ENCODE assay signal across 8 cellular contexts in genomic region chr18:24964213-24964612, GRCh38.
A peak's percentile ranks its signal among the peaks of the same experiment; 100 is the strongest.
DNase-seq lines count a peak whose midpoint lies in the region; ATAC-seq and TF ChIP-seq lines count a peak whose summit lies in the region.

No MANE protein-coding gene starts in this region.

- H3K36me3 Mint-ChIP-seq in activated CD4-positive, alpha-beta T cell treated with anti-CD3 and anti-CD28 coated beads, Interleukin-2, amount 10 ng/mL, durations not matched to agents 24 days and 14 days (ENCODE audit: low read depth) = no peaks in the 10 kb centered on the region

- H3K27ac Mint-ChIP-seq in activated CD4-positive, alpha-beta T cell treated with anti-CD3 and anti-CD28 coated beads, Interleukin-2, amount 10 ng/mL, durations not matched to agents 24 days and 14 days = no peak overlapping the region

- DNase-seq in HCT116 (ENCODE audit: low read depth, low spot score) (no peak), MG63 (peak; percentile 17), fibroblast of mammary gland (ENCODE audit: low read depth) (peak; percentile 36), amygdala (lab: John Stamatoyannopoulos, UW) (no peak), A172 (ENCODE audit: low spot score) (no peak), activated gamma-delta T cell (lab: John Stamatoyannopoulos, UW) (no peak)
- DNase-seq in activated CD4-positive, alpha-beta T cell treated with anti-CD3 and anti-CD28 coated beads, Interleukin-2, amount 10 ng/mL, durations not matched to agents 24 days and 14 days = no peak

- no peaks in the 10 kb centered on the region for H3K4me1 Mint-ChIP-seq in activated CD4-positive, alpha-beta T cell treated with anti-CD3 and anti-CD28 coated beads, Interleukin-2, amount 10 ng/mL, durations not matched to agents 24 days and 14 days

- ATAC-seq in GM18867 (IDR thresholded peaks at IDR 0.05; ENCODE audit: unreplicated experiment) (peak; percentile 96), HCT116 (0 out of 2 replicates have a peak, but pooled peaks have one; percentile 55)

- CTCF ChIA-PET in HCT116 (lab: Charles Lee) = no interaction called here

- H3K4me3 Mint-ChIP-seq in activated CD4-positive, alpha-beta T cell treated with anti-CD3 and anti-CD28 coated beads, Interleukin-2, amount 10 ng/mL, durations not matched to agents 24 days and 14 days = no peak overlapping the region

- RAD21 ChIA-PET in HCT116 (lab: Charles Lee; ENCODE audit: low non-redundant PET in 1 of 2, low total read pairs in 2 of 2, uncharacterized antibody in 2 of 2, unreplicated experiment in 2 of 2) = no interaction called here

- intact Hi-C loops in HCT116 (cut with micrococcal nuclease) = no loop called here
- intact Hi-C loops in activated CD4-positive, alpha-beta T cell treated with anti-CD3 and anti-CD28 coated beads, Interleukin-2, amount 10 ng/mL, durations not matched to agents 24 days and 14 days (cut with micrococcal nuclease) = no loop called here

- no peaks in the 10 kb centered on the region for H3K27me3 Mint-ChIP-seq in activated CD4-positive, alpha-beta T cell treated with anti-CD3 and anti-CD28 coated beads, Interleukin-2, amount 10 ng/mL, durations not matched to agents 24 days and 14 days

- H3K36me3 ChIP-seq in HCT116 (ENCODE audit: control insufficient read depth in 1 of 2, insufficient read depth in 2 of 2, low read length in 2 of 2) (no peaks in the 10 kb centered on the region), MG63 (no peaks in the 10 kb centered on the region)

- no peak for TF ChIP-seq CTCF in HCT116 (IDR thresholded peaks at IDR 0.05 in 2 of 3, conservative IDR thresholded peaks at IDR 0.05 in 1 of 3; ENCODE audit: borderline replicate concordance in 1 of 3, insufficient read depth in 1 of 3, low read depth in 2 of 3, low read length in 2 of 3)
- no peak for TF ChIP-seq CTCF in fibroblast of mammary gland (conservative IDR thresholded peaks at IDR 0.05; ENCODE audit: control insufficient read depth, insufficient read depth, low read depth, low read length)

- no peaks in the 10 kb centered on the region for H3K79me2 ChIP-seq in HCT116 (ENCODE audit: insufficient read depth, low read length)

- no peak overlapping the region for H3K4me3 ChIP-seq in HCT116 (replicated peaks in 1 of 2; ENCODE audit: low read depth in 1 of 2, low read length in 2 of 2)
- no peak overlapping the region for H3K4me3 ChIP-seq in MG63
- H3K4me3 ChIP-seq in fibroblast of mammary gland (ENCODE audit: control insufficient read depth, low read depth, low read length) = no peak overlapping the region

- H3K9me3 ChIP-seq in HCT116 (ENCODE audit: control insufficient read depth in 1 of 2, insufficient read depth in 1 of 2, low read depth in 1 of 2, low read length in 2 of 2) (no peaks in the 10 kb centered on the region), MG63 (no peaks in the 10 kb centered on the region)

- TF ChIP-seq POLR2A in HCT116 (IDR thresholded peaks at IDR 0.05; ENCODE audit: borderline replicate concordance, extremely low read depth, insufficient read depth, insufficient read length) = no peak

- no TSS peak for BruUV-seq in HCT116 (replicated peaks; lab: Mats Ljungman, UMichigan)

- no peak overlapping the region for H3K9ac ChIP-seq in HCT116 (ENCODE audit: low read length)

- H3K9me3 Mint-ChIP-seq in activated CD4-positive, alpha-beta T cell treated with anti-CD3 and anti-CD28 coated beads, Interleukin-2, amount 10 ng/mL, durations not matched to agents 24 days and 14 days = no peaks in the 10 kb centered on the region

- no peaks in the 10 kb centered on the region for H4K20me1 ChIP-seq in HCT116 (ENCODE audit: insufficient read depth)

- TF ChIP-seq RAD21 in HCT116 (IDR thresholded peaks at IDR 0.05; ENCODE audit: low read depth) = no peak

- no peak overlapping the region for H2AFZ ChIP-seq in HCT116 (ENCODE audit: low read depth, low read length, poor library complexity, severe bottlenecking)

- no peak overlapping the region for H3K27ac ChIP-seq in HCT116 (ENCODE audit: low read depth, low read length)

- POLR2A ChIA-PET in HCT116 (lab: Charles Lee) = no interaction called here

- H3K27me3 ChIP-seq in HCT116 (ENCODE audit: insufficient read depth, low read length) (peaks cover 7% of the 10 kb centered on the region; the same call in 1 of the 2 replicates), MG63 (no peaks in the 10 kb centered on the region)

- no peaks in the 10 kb centered on the region for H3K9me2 ChIP-seq in HCT116 (ENCODE audit: insufficient read depth)

- H3K4me1 ChIP-seq in HCT116 (ENCODE audit: control insufficient read depth in 1 of 2, insufficient read depth in 2 of 2, low read length in 2 of 2) = no peaks in the 10 kb centered on the region

- no peak overlapping the region for H3K4me2 ChIP-seq in HCT116 (ENCODE audit: low read length)

TF ChIP-seq in HCT116, 20 proteins besides CTCF, POLR2A, EP300 and RAD21:
- TF ChIP-seq SP1 (IDR thresholded peaks at IDR 0.05; ENCODE audit: low read depth) = no peak
- TF ChIP-seq ELF1 (IDR thresholded peaks at IDR 0.05; ENCODE audit: borderline replicate concordance, low read depth) = no peak
- TF ChIP-seq JUND (IDR thresholded peaks at IDR 0.05) = no peak
- TF ChIP-seq CBX3 (IDR thresholded peaks at IDR 0.05; ENCODE audit: low read depth) = no peak
- TF ChIP-seq CEBPB (IDR thresholded peaks at IDR 0.05; ENCODE audit: low read depth) = no peak
- TF ChIP-seq TCF7L2 (IDR thresholded peaks at IDR 0.05; ENCODE audit: borderline replicate concordance, extremely low read depth, insufficient read depth, insufficient read length) = no peak
- no peak for TF ChIP-seq SRF (IDR thresholded peaks at IDR 0.05; ENCODE audit: low read depth)
- no peak for TF ChIP-seq EZH2 (IDR thresholded peaks at IDR 0.05)
- TF ChIP-seq YY1 (IDR thresholded peaks at IDR 0.05; ENCODE audit: extremely low read depth, insufficient replicate concordance, low read depth, low read length) = no peak
- TF ChIP-seq SIN3A (IDR thresholded peaks at IDR 0.05; ENCODE audit: low read depth) = no peak
- TF ChIP-seq ZNF274 (IDR thresholded peaks at IDR 0.05; ENCODE audit: low read depth, low read length) = no peak
- TF ChIP-seq FOSL1 (IDR thresholded peaks at IDR 0.05; ENCODE audit: low read depth) = no peak

Comparison
In these comparisons a context has a peak if more than half of its experiments do, and no peak if none do; other contexts are left out.
1. DNase-seq: peak in MG63 (single experiment) and fibroblast of mammary gland (single experiment); none in HCT116 (single experiment), amygdala (0 of 56), A172 (single experiment), activated CD4-positive, alpha-beta T cell treated with anti-CD3 and anti-CD28 coated beads, Interleukin-2, amount 10 ng/mL, durations not matched to agents 24 days and 14 days (single experiment) and activated gamma-delta T cell (single experiment).